Comparison of ENCODE assay signal across 1 cellular context in the genomic region with DNA sequence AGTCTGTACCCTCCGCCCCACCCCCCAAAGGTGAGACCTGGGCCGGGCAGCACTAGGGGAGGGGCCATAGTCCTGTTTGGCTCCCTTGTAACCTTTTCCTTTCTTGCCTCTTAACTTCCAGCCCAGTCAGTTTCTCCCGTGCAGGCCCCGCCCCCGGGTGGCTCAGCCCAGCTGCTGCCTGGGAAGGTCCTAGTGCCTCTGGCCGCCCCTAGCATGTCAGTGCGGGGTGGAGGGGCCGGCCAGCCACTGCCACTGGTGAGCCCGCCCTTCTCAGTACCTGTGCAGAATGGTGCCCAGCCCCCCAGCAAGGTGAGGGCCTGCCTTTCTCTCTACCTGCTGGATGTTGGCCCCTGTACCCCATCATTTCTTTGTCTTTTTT.
TF ChIP-seq lines count a peak whose summit lies in the region.

No MANE protein-coding gene starts in this region.

TF ChIP-seq in HCT116, 20 proteins besides CTCF, POLR2A, EP300 and RAD21 (continued from another document):
- TF ChIP-seq JUND (IDR thresholded peaks at IDR 0.05) (no peak), SRF (IDR thresholded peaks at IDR 0.05; ENCODE audit: low read depth) (no peak), SIN3A (IDR thresholded peaks at IDR 0.05; ENCODE audit: low read depth) (no peak), EZH2phosphoT487 (IDR thresholded peaks at IDR 0.05; ENCODE audit: borderline replicate concordance) (no peak), CBX3 (IDR thresholded peaks at IDR 0.05; ENCODE audit: low read depth) (no peak), MAX (IDR thresholded peaks at IDR 0.05) (no peak), CEBPB (IDR thresholded peaks at IDR 0.05; ENCODE audit: low read depth) (no peak)
- TF ChIP-seq, protein P1, sequence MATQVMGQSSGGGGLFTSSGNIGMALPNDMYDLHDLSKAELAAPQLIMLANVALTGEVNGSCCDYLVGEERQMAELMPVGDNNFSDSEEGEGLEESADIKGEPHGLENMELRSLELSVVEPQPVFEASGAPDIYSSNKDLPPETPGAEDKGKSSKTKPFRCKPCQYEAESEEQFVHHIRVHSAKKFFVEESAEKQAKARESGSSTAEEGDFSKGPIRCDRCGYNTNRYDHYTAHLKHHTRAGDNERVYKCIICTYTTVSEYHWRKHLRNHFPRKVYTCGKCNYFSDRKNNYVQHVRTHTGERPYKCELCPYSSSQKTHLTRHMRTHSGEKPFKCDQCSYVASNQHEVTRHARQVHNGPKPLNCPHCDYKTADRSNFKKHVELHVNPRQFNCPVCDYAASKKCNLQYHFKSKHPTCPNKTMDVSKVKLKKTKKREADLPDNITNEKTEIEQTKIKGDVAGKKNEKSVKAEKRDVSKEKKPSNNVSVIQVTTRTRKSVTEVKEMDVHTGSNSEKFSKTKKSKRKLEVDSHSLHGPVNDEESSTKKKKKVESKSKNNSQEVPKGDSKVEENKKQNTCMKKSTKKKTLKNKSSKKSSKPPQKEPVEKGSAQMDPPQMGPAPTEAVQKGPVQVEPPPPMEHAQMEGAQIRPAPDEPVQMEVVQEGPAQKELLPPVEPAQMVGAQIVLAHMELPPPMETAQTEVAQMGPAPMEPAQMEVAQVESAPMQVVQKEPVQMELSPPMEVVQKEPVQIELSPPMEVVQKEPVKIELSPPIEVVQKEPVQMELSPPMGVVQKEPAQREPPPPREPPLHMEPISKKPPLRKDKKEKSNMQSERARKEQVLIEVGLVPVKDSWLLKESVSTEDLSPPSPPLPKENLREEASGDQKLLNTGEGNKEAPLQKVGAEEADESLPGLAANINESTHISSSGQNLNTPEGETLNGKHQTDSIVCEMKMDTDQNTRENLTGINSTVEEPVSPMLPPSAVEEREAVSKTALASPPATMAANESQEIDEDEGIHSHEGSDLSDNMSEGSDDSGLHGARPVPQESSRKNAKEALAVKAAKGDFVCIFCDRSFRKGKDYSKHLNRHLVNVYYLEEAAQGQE (IDR thresholded peaks at IDR 0.05; ENCODE audit: low read depth) = no peak
- TF ChIP-seq, protein P2, sequence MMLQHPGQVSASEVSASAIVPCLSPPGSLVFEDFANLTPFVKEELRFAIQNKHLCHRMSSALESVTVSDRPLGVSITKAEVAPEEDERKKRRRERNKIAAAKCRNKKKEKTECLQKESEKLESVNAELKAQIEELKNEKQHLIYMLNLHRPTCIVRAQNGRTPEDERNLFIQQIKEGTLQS (IDR thresholded peaks at IDR 0.05) = no peak
- TF ChIP-seq, protein P3, sequence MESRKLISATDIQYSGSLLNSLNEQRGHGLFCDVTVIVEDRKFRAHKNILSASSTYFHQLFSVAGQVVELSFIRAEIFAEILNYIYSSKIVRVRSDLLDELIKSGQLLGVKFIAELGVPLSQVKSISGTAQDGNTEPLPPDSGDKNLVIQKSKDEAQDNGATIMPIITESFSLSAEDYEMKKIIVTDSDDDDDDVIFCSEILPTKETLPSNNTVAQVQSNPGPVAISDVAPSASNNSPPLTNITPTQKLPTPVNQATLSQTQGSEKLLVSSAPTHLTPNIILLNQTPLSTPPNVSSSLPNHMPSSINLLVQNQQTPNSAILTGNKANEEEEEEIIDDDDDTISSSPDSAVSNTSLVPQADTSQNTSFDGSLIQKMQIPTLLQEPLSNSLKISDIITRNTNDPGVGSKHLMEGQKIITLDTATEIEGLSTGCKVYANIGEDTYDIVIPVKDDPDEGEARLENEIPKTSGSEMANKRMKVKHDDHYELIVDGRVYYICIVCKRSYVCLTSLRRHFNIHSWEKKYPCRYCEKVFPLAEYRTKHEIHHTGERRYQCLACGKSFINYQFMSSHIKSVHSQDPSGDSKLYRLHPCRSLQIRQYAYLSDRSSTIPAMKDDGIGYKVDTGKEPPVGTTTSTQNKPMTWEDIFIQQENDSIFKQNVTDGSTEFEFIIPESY (IDR thresholded peaks at IDR 0.05; ENCODE audit: extremely low read depth, insufficient replicate concordance, low read length) = no peak
